ENCODE assay signal across 20 cellular contexts in genomic region chr14:57609313-57609712, GRCh38.
DNase-seq lines count a peak whose midpoint lies in the region; ATAC-seq and TF ChIP-seq lines count a peak whose summit lies in the region.
"Had no signal": no experiment of that assay in that cellular context is flagged by ENCODE, and none has a peak within 500 bp of the region (broad histone marks: within the 10 kb centered on the region; RNA-seq: fewer than 3 reads in every experiment).

No MANE protein-coding gene starts in this region.

- H3K27me3 ChIP-seq in left lung (no peaks in the 10 kb centered on the region), sigmoid colon (no peaks in the 10 kb centered on the region)
- H3K27me3 ChIP-seq: BE2C; BLaER1 treated with 17β-estradiol and CSF1 and Interleukin-3, amounts not matched to agents 10 nM and 100 nM had no signal

- TF ChIP-seq CTCF in VCaP (conservative IDR thresholded peaks at IDR 0.05) (no peak), left lung (IDR thresholded peaks at IDR 0.05) (no peak), sigmoid colon (IDR thresholded peaks at IDR 0.05) (no peak)

- H3K36me3 ChIP-seq in left lung = no peaks in the 10 kb centered on the region
- no peaks in the 10 kb centered on the region for H3K36me3 ChIP-seq in sigmoid colon
- H3K36me3 ChIP-seq: BE2C; BLaER1 treated with 17β-estradiol and CSF1 and Interleukin-3, amounts not matched to agents 10 nM and 100 nM had no signal

- no peaks in the 10 kb centered on the region for H3K4me1 ChIP-seq in left lung
- no peaks in the 10 kb centered on the region for H3K4me1 ChIP-seq in sigmoid colon
- H3K4me1 ChIP-seq: A549, BE2C had no signal

- ATAC-seq in left lung (peak; percentile 62), HG02981 (IDR thresholded peaks at IDR 0.05; ENCODE audit: unreplicated experiment) (no peak)
- ATAC-seq: A549, GM23338, HCT116 had no signal

- peak overlapping the region; percentile 48 for H3K27ac ChIP-seq in VCaP
- no peak overlapping the region for H3K27ac ChIP-seq in left lung
- no peak overlapping the region for H3K27ac ChIP-seq in sigmoid colon
- H3K27ac ChIP-seq: A549; BLaER1 treated with 17β-estradiol and CSF1 and Interleukin-3, amounts not matched to agents 10 nM and 100 nM had no signal

- TF ChIP-seq POLR2A in sigmoid colon (IDR thresholded peaks at IDR 0.05) = no peak

- WGBS in sigmoid colon, 2 donors = 33 to 54% methylated on average over 2 of the region's 2 CpGs

- H3K9me3 ChIP-seq in left lung (no peaks in the 10 kb centered on the region), sigmoid colon (no peaks in the 10 kb centered on the region)
- H3K9me3 ChIP-seq: A549; BE2C; BLaER1 treated with 17β-estradiol and CSF1 and Interleukin-3, amounts not matched to agents 10 nM and 100 nM had no signal

- H3K4me3 ChIP-seq in left lung = no peak overlapping the region
- H3K4me3 ChIP-seq in sigmoid colon = no peak overlapping the region
- H3K4me3 ChIP-seq: A549; BLaER1 treated with 17β-estradiol and CSF1 and Interleukin-3, amounts not matched to agents 10 nM and 100 nM; GM23338 had no signal

- DNase-seq in DMS 273 (lab: John Stamatoyannopoulos, UW; ENCODE audit: unreplicated experiment) (peak; percentile 27), DMS 273 treated with DMSO at 0.1 percent for 48 hours (lab: John Stamatoyannopoulos, UW) (no peak), left lung (no peak), sigmoid colon (no peak), NAMALWA (ENCODE audit: low spot score) (no peak)
- DNase-seq: 8988T; ACHN; AML-193; BE2C; Calu3; CD4-positive, alpha-beta memory T cell; COR-L47; DND-41; H9 had no signal

- intact Hi-C loops in left lung (cut with DNase I) = no loop called here
- intact Hi-C loops in sigmoid colon (cut with DNase I) = no loop called here

- no peak for TF ChIP-seq EP300 in sigmoid colon (IDR thresholded peaks at IDR 0.05)
